8 cellular contexts compared by ENCODE assay signal in the genomic region with DNA sequence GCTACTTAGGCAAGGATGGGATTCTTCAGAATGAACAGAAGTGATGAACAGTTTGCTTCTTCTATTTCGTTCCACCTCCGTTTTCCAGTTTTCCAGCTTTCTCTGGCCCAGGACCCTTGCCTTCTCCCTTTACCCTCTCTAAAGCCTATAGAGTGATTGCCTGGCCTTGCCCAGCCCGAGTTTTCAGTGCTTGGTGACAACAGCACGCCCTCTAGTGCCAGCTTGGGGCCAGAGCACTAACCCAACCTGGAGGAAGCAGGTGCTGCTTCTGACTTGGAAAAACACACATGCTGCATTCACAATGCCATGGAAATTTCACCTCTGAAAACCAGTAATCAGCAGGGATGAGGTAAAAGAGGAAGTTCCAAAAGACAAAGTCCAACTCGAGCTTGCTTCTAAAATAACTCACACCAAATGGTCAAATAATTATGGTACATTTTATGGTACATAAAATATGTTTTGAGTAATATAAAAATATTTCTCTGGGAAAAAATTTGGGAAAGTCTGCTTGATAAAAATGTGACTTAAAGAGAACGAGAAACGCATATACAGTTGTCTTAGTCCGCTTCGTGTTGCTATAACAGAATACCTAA. TPM values are rescaled to one million over a fixed set of nuclear protein-coding genes. Genes with fewer than 3 reads are reported as not detected.
DNase-seq lines count a peak whose midpoint lies in the region; ATAC-seq and TF ChIP-seq lines count a peak whose summit lies in the region.

No MANE protein-coding gene starts in this region.

- H3K9me3 Mint-ChIP-seq in Calu3 (ENCODE audit: low read depth, unreplicated experiment), result no peaks in the 10 kb centered on the region
- H3K9me3 Mint-ChIP-seq in activated CD4-positive, alpha-beta T cell treated with anti-CD3 and anti-CD28 coated beads, Interleukin-2, amount 10 ng/mL, durations not matched to agents 24 days and 14 days, result no peaks in the 10 kb centered on the region

- DNase-seq in Calu3, result peak; percentile 88
- peak; percentile 54 to 86 for DNase-seq in NCI-H526 (lab: John Stamatoyannopoulos, UW)
- peak; percentile 92 for DNase-seq in activated CD4-positive, alpha-beta T cell treated with anti-CD3 and anti-CD28 coated beads, Interleukin-2, amount 10 ng/mL, durations not matched to agents 24 days and 14 days
- DNase-seq in coronary artery (ENCODE audit: low spot score), result peak; percentile 74
- DNase-seq in stimulated activated CD4-positive, alpha-beta T cell treated with anti-CD3 and anti-CD28 coated beads, TNF-alpha, amount 100 ng/mL, for 24 hours (ENCODE audit: low read depth in 3 of 3), result peak; percentile 44 to 73 (median 60)

- peaks cover 50% of the 10 kb centered on the region for H3K27me3 Mint-ChIP-seq in Calu3 (ENCODE audit: unreplicated experiment)
- H3K27me3 Mint-ChIP-seq in activated CD4-positive, alpha-beta T cell treated with anti-CD3 and anti-CD28 coated beads, Interleukin-2, amount 10 ng/mL, durations not matched to agents 24 days and 14 days, result peaks cover 24% of the 10 kb centered on the region

- no peaks in the 10 kb centered on the region for H3K9me3 ChIP-seq in liver (ENCODE audit: control insufficient read depth in 4 of 4, low read length in 3 of 4)

- H3K4me1 ChIP-seq in liver (ENCODE audit: control insufficient read depth in 4 of 4, insufficient read depth in 4 of 4, low read length in 3 of 4), result no peaks in the 10 kb centered on the region

- no TSS peak for BruUV-seq in Calu3 (replicated peaks; lab: Mats Ljungman, UMichigan)

- H3K4me3 ChIP-seq in coronary artery (no peak overlapping the region), liver (ENCODE audit: low read depth in 1 of 3, low read length in 3 of 3) (no peak overlapping the region)

- no peaks in the 10 kb centered on the region for H3K4me1 Mint-ChIP-seq in Calu3 (ENCODE audit: low read depth, unreplicated experiment)
- H3K4me1 Mint-ChIP-seq in activated CD4-positive, alpha-beta T cell treated with anti-CD3 and anti-CD28 coated beads, Interleukin-2, amount 10 ng/mL, durations not matched to agents 24 days and 14 days, result peaks cover 7% of the 10 kb centered on the region

- H3K4me3 Mint-ChIP-seq in Calu3 (ENCODE audit: low read depth, unreplicated experiment), result no peak overlapping the region
- H3K4me3 Mint-ChIP-seq in activated CD4-positive, alpha-beta T cell treated with anti-CD3 and anti-CD28 coated beads, Interleukin-2, amount 10 ng/mL, durations not matched to agents 24 days and 14 days, result no peak overlapping the region

- TF ChIP-seq RAD21 in liver (IDR thresholded peaks at IDR 0.05), result peak; percentile 92 to 97

- CTCF ChIA-PET in Calu3 (lab: Charles Lee), result interaction anchor here (0.7 to 4.3 kb wide), 4 partner anchors 113 to 133 kb away, joined by 3 to 26 read pairs (median 12); a partner anchor contains a TSS

- no peak overlapping the region for H3K27ac ChIP-seq in coronary artery
- H3K27ac ChIP-seq in liver (ENCODE audit: low read depth in 1 of 2, low read length in 2 of 2), result no peak overlapping the region

- H3K36me3 Mint-ChIP-seq in Calu3 (ENCODE audit: insufficient read depth, unreplicated experiment), result no peaks in the 10 kb centered on the region
- no peaks in the 10 kb centered on the region for H3K36me3 Mint-ChIP-seq in activated CD4-positive, alpha-beta T cell treated with anti-CD3 and anti-CD28 coated beads, Interleukin-2, amount 10 ng/mL, durations not matched to agents 24 days and 14 days (ENCODE audit: low read depth)

- H3K36me3 ChIP-seq in liver (ENCODE audit: control insufficient read depth in 4 of 4, insufficient read depth in 3 of 4, low read depth in 1 of 4, low read length in 3 of 4), result no peaks in the 10 kb centered on the region

- intact Hi-C loops in Calu3 (cut with micrococcal nuclease; ENCODE audit: unreplicated experiment), result loop anchor here (1.0 to 10.0 kb wide), 3 partner anchors 122 to 321 kb away; a partner anchor contains a TSS
- intact Hi-C loops in activated CD4-positive, alpha-beta T cell treated with anti-CD3 and anti-CD28 coated beads, Interleukin-2, amount 10 ng/mL, durations not matched to agents 24 days and 14 days (cut with micrococcal nuclease), result loop anchor here (1.0 kb wide), 2 partner anchors 41 to 126 kb away; no protein-coding TSS in a partner anchor

- no peaks in the 10 kb centered on the region for H3K27me3 ChIP-seq in liver (ENCODE audit: control insufficient read depth in 4 of 4, insufficient read depth in 4 of 4, low read length in 3 of 4)

- H3K9ac ChIP-seq in liver (ENCODE audit: low read depth in 1 of 2, low read length in 2 of 2), result no peak overlapping the region

- WGBS in liver, result 17% methylated on average over 9 of the region's 9 CpGs

- TF ChIP-seq CTCF in Calu3 (IDR thresholded peaks at IDR 0.05; ENCODE audit: unreplicated experiment), result peak; percentile 88
- TF ChIP-seq CTCF in coronary artery (IDR thresholded peaks at IDR 0.05), result peak; percentile 85
- peak; percentile 90 for TF ChIP-seq CTCF in liver (IDR thresholded peaks at IDR 0.05; ENCODE audit: low read depth, low read length, missing input control)

- H3K27ac Mint-ChIP-seq in Calu3 (ENCODE audit: unreplicated experiment), result no peak overlapping the region
- no peak overlapping the region for H3K27ac Mint-ChIP-seq in activated CD4-positive, alpha-beta T cell treated with anti-CD3 and anti-CD28 coated beads, Interleukin-2, amount 10 ng/mL, durations not matched to agents 24 days and 14 days

- ATAC-seq in HG03175 (IDR thresholded peaks at IDR 0.05; ENCODE audit: unreplicated experiment) (peak; percentile 63), GM18498 (IDR thresholded peaks at IDR 0.05; ENCODE audit: unreplicated experiment) (no peak)

TF ChIP-seq in liver, 16 proteins besides CTCF, POLR2A, EP300 and RAD21:
- TF ChIP-seq YY1 (IDR thresholded peaks at IDR 0.05) (no peak), HNF4G (IDR thresholded peaks at IDR 0.05) (peak; percentile 30), HNF4A (conservative IDR thresholded peaks at IDR 0.05) (peak; percentile 57 to 86), EGR1 (IDR thresholded peaks at IDR 0.05; ENCODE audit: low read depth in 2 of 2) (no peak), SP1 (IDR thresholded peaks at IDR 0.05) (peak; percentile 48)
- TF ChIP-seq, protein P1, sequence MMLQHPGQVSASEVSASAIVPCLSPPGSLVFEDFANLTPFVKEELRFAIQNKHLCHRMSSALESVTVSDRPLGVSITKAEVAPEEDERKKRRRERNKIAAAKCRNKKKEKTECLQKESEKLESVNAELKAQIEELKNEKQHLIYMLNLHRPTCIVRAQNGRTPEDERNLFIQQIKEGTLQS (IDR thresholded peaks at IDR 0.05), result no peak

RNA-seq across cellular contexts. Expression of a gene that starts 26.1 kb away (rescaled TPM):
- total RNA-seq in Calu3 (2022), result 69.0 and 79.6 TPM in 2 replicates
- total RNA-seq in activated CD4-positive, alpha-beta T cell treated with anti-CD3 and anti-CD28 coated beads, Interleukin-2, amount 10 ng/mL, durations not matched to agents 24 days and 14 days, result 92.4 and 109 TPM in 2 replicates
- total RNA-seq in liver, result 10 to 100 TPM in 1 of 2 donors, 1 to 10 TPM in 1; 1.1 to 35.0 TPM
- polyA plus RNA-seq in liver, result 1 to 10 TPM; 3.1 to 4.2 TPM

RNA-seq across cellular contexts. Expression of a gene that starts 32.8 kb away (rescaled TPM):
- total RNA-seq in Calu3 (2022) (31.8 and 32.9 TPM in 2 replicates), liver (10 to 100 TPM; 13.3 to 31.6 TPM)
- total RNA-seq in activated CD4-positive, alpha-beta T cell treated with anti-CD3 and anti-CD28 coated beads, Interleukin-2, amount 10 ng/mL, durations not matched to agents 24 days and 14 days, result 14.2 and 14.8 TPM in 2 replicates
- 1 to 10 TPM; 4.0 to 6.0 TPM for polyA plus RNA-seq in liver
